Comparison of ENCODE assay signal across 1 cellular context in the genomic region with DNA sequence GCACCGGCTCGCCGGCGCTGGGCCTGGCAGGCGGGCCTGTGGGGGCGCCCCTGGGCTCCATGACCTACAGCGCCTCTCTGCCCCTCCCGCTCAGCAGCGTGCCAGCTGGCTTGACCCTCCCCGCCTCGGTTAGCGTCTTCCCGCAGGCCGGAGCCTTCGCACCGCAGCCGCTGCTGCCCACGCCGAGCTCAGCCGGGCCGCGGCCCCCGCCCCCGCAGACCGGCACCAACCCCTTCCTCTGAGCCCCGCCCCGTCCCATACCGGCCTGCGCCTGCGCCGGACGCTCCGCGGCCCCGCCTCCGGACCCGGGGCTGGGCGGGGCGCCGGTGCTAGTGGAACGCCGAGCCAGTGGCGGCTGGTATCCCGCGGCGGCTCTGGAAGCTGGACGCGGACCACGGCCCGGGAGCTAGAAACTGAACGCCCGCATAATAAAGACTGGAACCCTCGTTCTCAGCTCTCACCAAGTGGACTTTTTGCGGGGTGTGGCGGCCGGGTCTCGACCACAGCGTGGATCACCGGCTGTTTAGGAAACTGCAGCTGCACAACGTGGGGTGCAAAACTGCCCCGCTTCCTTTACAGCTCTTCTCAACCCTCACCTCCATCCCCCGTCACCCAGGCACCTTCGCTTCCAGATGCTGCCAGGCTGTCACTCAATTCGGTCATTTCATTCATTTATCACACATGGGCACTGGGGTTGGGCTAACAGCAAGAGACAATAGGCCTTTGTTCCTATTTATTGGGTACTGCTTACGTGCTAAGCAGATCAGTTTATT.
TF ChIP-seq lines count a peak whose summit lies in the region.

No MANE protein-coding gene starts in this region.

TF ChIP-seq in K562, 482 proteins besides CTCF, POLR2A, EP300 and RAD21 (continues in another document):
- TF ChIP-seq RBBP5 (IDR thresholded peaks at IDR 0.05; ENCODE audit: borderline replicate concordance, insufficient read depth, low read length, poor library complexity, severe bottlenecking): peak; percentile 63
- TF ChIP-seq FIP1L1 (IDR thresholded peaks at IDR 0.05; ENCODE audit: low read depth, low read length, poor library complexity, severe bottlenecking): peak; percentile 44
- peak; percentile 61 for TF ChIP-seq SMAD4 (CRISPR knock-in tag; conservative IDR thresholded peaks at IDR 0.05)
- no peak for TF ChIP-seq ZNF24 (IDR thresholded peaks at IDR 0.05)
- TF ChIP-seq TCF3 (CRISPR knock-in tag; IDR thresholded peaks at IDR 0.05): no peak
- TF ChIP-seq ZNF143 (CRISPR knock-in tag; IDR thresholded peaks at IDR 0.05): peak; percentile 26; the same call in 1 of the 2 replicates
- TF ChIP-seq, protein P1, sequence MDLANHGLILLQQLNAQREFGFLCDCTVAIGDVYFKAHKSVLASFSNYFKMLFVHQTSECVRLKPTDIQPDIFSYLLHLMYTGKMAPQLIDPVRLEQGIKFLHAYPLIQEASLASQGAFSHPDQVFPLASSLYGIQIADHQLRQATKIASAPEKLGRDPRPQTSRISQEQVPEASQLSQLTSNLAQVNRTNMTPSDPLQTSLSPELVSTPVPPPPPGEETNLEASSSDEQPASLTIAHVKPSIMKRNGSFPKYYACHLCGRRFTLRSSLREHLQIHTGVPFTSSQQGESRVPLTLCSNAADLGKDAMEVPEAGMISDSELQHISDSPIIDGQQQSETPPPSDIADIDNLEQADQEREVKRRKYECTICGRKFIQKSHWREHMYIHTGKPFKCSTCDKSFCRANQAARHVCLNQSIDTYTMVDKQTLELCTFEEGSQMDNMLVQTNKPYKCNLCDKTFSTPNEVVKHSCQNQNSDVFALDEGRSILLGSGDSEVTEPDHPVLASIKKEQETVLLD (IDR thresholded peaks at IDR 0.05): no peak
- TF ChIP-seq CBX3 (IDR thresholded peaks at IDR 0.05; ENCODE audit: borderline replicate concordance in 1 of 2, low read length in 2 of 2): 0 out of 3 replicates have a peak, but pooled peaks of 1 of the 2 experiments have one; percentile 35
- TF ChIP-seq, protein P2, sequence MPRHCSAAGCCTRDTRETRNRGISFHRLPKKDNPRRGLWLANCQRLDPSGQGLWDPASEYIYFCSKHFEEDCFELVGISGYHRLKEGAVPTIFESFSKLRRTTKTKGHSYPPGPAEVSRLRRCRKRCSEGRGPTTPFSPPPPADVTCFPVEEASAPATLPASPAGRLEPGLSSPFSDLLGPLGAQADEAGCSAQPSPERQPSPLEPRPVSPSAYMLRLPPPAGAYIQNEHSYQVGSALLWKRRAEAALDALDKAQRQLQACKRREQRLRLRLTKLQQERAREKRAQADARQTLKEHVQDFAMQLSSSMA (CRISPR knock-in tag; IDR thresholded peaks at IDR 0.05): no peak
- TF ChIP-seq, protein P3, sequence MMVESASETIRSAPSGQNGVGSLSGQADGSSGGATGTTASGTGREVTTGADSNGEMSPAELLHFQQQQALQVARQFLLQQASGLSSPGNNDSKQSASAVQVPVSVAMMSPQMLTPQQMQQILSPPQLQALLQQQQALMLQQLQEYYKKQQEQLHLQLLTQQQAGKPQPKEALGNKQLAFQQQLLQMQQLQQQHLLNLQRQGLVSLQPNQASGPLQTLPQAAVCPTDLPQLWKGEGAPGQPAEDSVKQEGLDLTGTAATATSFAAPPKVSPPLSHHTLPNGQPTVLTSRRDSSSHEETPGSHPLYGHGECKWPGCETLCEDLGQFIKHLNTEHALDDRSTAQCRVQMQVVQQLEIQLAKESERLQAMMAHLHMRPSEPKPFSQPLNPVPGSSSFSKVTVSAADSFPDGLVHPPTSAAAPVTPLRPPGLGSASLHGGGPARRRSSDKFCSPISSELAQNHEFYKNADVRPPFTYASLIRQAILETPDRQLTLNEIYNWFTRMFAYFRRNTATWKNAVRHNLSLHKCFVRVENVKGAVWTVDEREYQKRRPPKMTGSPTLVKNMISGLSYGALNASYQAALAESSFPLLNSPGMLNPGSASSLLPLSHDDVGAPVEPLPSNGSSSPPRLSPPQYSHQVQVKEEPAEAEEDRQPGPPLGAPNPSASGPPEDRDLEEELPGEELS (CRISPR knock-in tag; IDR thresholded peaks at IDR 0.05; ENCODE audit: borderline replicate concordance): no peak
- TF ChIP-seq HDAC2 (IDR thresholded peaks at IDR 0.05): no peak
- no peak for TF ChIP-seq MXI1 (IDR thresholded peaks at IDR 0.05; ENCODE audit: low read depth, low read length)
- no peak for TF ChIP-seq SETDB1 (IDR thresholded peaks at IDR 0.05; ENCODE audit: low read length)
- TF ChIP-seq NRF1 (conservative IDR thresholded peaks at IDR 0.05 in 1 of 2, IDR thresholded peaks at IDR 0.05 in 1 of 2): peak; percentile 97
- TF ChIP-seq RHOXF2B (CRISPR knock-in tag; conservative IDR thresholded peaks at IDR 0.05): no peak
- no peak for TF ChIP-seq ZSCAN29 (IDR thresholded peaks at IDR 0.05)
- no peak for TF ChIP-seq U2AF2 (optimal IDR thresholded peaks at IDR 0.05; ENCODE audit: low read depth, low read length)
- no peak for TF ChIP-seq KLF1 (tag; IDR thresholded peaks at IDR 0.05)
- no peak for TF ChIP-seq RFX7 (CRISPR knock-in tag; IDR thresholded peaks at IDR 0.05)
- TF ChIP-seq JUNB (CRISPR knock-in tag; conservative IDR thresholded peaks at IDR 0.05): no peak
- TF ChIP-seq ATF7 (IDR thresholded peaks at IDR 0.05): peak; percentile 21; the same call in 1 of the 2 replicates
- no peak for TF ChIP-seq ZFP36 (IDR thresholded peaks at IDR 0.05; ENCODE audit: low read depth, low read length, partially characterized antibody)
- TF ChIP-seq TFAM (CRISPR knock-in tag; conservative IDR thresholded peaks at IDR 0.05): no peak
- 0 out of 2 replicates have a peak, but pooled peaks have one; percentile 25 for TF ChIP-seq CBX1 (IDR thresholded peaks at IDR 0.05; ENCODE audit: low read depth)
- peak; percentile 97 for TF ChIP-seq EGR1 (conservative IDR thresholded peaks at IDR 0.05)
- TF ChIP-seq SPI1 (IDR thresholded peaks at IDR 0.05; ENCODE audit: borderline replicate concordance, low read depth, low read length): no peak
- TF ChIP-seq, protein P4, sequence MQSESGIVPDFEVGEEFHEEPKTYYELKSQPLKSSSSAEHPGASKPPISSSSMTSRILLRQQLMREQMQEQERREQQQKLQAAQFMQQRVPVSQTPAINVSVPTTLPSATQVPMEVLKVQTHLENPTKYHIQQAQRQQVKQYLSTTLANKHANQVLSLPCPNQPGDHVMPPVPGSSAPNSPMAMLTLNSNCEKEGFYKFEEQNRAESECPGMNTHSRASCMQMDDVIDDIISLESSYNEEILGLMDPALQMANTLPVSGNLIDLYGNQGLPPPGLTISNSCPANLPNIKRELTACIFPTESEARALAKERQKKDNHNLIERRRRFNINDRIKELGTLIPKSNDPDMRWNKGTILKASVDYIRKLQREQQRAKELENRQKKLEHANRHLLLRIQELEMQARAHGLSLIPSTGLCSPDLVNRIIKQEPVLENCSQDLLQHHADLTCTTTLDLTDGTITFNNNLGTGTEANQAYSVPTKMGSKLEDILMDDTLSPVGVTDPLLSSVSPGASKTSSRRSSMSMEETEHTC (IDR thresholded peaks at IDR 0.05): no peak
- TF ChIP-seq, protein P5, sequence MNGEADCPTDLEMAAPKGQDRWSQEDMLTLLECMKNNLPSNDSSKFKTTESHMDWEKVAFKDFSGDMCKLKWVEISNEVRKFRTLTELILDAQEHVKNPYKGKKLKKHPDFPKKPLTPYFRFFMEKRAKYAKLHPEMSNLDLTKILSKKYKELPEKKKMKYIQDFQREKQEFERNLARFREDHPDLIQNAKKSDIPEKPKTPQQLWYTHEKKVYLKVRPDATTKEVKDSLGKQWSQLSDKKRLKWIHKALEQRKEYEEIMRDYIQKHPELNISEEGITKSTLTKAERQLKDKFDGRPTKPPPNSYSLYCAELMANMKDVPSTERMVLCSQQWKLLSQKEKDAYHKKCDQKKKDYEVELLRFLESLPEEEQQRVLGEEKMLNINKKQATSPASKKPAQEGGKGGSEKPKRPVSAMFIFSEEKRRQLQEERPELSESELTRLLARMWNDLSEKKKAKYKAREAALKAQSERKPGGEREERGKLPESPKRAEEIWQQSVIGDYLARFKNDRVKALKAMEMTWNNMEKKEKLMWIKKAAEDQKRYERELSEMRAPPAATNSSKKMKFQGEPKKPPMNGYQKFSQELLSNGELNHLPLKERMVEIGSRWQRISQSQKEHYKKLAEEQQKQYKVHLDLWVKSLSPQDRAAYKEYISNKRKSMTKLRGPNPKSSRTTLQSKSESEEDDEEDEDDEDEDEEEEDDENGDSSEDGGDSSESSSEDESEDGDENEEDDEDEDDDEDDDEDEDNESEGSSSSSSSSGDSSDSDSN (IDR thresholded peaks at IDR 0.05; ENCODE audit: borderline replicate concordance in 1 of 2, low read depth in 2 of 2, low read length in 2 of 2): 0 out of 4 replicates have a peak, but pooled peaks of 1 of the 2 experiments have one; percentile 19
- TF ChIP-seq FOXP1 (CRISPR knock-in tag; IDR thresholded peaks at IDR 0.05): peak; percentile 87
- 0 out of 4 replicates have a peak, but pooled peaks of 1 of the 2 experiments have one; percentile 58 for TF ChIP-seq NONO (IDR thresholded peaks at IDR 0.05; ENCODE audit: low read depth in 2 of 2, low read length in 1 of 2)
- TF ChIP-seq, protein P6, sequence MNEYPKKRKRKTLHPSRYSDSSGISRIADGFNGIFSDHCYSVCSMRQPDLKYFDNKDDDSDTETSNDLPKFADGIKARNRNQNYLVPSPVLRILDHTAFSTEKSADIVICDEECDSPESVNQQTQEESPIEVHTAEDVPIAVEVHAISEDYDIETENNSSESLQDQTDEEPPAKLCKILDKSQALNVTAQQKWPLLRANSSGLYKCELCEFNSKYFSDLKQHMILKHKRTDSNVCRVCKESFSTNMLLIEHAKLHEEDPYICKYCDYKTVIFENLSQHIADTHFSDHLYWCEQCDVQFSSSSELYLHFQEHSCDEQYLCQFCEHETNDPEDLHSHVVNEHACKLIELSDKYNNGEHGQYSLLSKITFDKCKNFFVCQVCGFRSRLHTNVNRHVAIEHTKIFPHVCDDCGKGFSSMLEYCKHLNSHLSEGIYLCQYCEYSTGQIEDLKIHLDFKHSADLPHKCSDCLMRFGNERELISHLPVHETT (CRISPR knock-in tag; conservative IDR thresholded peaks at IDR 0.05 in 1 of 2, IDR thresholded peaks at IDR 0.05 in 1 of 2): peak in 1 of 2 experiments; percentile 64; a peak in 1 of 4 replicates
- peak; percentile 74; the same call in 1 of the 2 replicates for TF ChIP-seq PHF8 (IDR thresholded peaks at IDR 0.05; ENCODE audit: borderline replicate concordance, low read length)
- no peak for TF ChIP-seq LARP7 (IDR thresholded peaks at IDR 0.05)
- TF ChIP-seq TAF1 (IDR thresholded peaks at IDR 0.05; ENCODE audit: control insufficient read depth, extremely low read depth, insufficient read depth, low read length, severe bottlenecking): peak; percentile 67
- peak; percentile 65; the same call in 1 of the 2 replicates for TF ChIP-seq HNRNPL (IDR thresholded peaks at IDR 0.05; ENCODE audit: low read depth, low read length)
- TF ChIP-seq CCNT2 (IDR thresholded peaks at IDR 0.05; ENCODE audit: borderline replicate concordance, extremely low read depth, insufficient read length, low read depth, low read length): peak; percentile 84
- no peak for TF ChIP-seq TBL1XR1 (IDR thresholded peaks at IDR 0.05; ENCODE audit: low read length in 2 of 2)
- TF ChIP-seq ZNF12 (CRISPR knock-in tag; IDR thresholded peaks at IDR 0.05): no peak
- TF ChIP-seq TEAD1 (CRISPR knock-in tag; IDR thresholded peaks at IDR 0.05): peak in 1 of 2 experiments; percentile 90; a peak in 2 of 4 replicates
- TF ChIP-seq, protein P7, sequence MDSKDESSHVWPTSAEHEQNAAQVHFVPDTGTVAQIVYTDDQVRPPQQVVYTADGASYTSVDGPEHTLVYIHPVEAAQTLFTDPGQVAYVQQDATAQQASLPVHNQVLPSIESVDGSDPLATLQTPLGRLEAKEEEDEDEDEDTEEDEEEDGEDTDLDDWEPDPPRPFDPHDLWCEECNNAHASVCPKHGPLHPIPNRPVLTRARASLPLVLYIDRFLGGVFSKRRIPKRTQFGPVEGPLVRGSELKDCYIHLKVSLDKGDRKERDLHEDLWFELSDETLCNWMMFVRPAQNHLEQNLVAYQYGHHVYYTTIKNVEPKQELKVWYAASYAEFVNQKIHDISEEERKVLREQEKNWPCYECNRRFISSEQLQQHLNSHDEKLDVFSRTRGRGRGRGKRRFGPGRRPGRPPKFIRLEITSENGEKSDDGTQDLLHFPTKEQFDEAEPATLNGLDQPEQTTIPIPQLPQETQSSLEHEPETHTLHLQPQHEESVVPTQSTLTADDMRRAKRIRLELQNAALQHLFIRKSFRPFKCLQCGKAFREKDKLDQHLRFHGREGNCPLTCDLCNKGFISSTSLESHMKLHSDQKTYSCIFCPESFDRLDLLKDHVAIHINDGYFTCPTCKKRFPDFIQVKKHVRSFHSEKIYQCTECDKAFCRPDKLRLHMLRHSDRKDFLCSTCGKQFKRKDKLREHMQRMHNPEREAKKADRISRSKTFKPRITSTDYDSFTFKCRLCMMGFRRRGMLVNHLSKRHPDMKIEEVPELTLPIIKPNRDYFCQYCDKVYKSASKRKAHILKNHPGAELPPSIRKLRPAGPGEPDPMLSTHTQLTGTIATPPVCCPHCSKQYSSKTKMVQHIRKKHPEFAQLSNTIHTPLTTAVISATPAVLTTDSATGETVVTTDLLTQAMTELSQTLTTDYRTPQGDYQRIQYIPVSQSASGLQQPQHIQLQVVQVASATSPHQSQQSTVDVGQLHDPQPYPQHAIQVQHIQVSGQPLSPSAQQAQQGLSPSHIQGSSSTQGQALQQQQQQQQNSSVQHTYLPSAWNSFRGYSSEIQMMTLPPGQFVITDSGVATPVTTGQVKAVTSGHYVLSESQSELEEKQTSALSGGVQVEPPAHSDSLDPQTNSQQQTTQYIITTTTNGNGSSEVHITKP (IDR thresholded peaks at IDR 0.05; ENCODE audit: partially characterized antibody): no peak
- no peak; the same call in 1 of the 2 replicates for TF ChIP-seq SIN3B (IDR thresholded peaks at IDR 0.05; ENCODE audit: low read depth)
- TF ChIP-seq HNRNPLL (IDR thresholded peaks at IDR 0.05; ENCODE audit: low read depth, low read length, poor library complexity, severe bottlenecking): no peak
